ENCODE assay signal across 8 cellular contexts in the genomic region with DNA sequence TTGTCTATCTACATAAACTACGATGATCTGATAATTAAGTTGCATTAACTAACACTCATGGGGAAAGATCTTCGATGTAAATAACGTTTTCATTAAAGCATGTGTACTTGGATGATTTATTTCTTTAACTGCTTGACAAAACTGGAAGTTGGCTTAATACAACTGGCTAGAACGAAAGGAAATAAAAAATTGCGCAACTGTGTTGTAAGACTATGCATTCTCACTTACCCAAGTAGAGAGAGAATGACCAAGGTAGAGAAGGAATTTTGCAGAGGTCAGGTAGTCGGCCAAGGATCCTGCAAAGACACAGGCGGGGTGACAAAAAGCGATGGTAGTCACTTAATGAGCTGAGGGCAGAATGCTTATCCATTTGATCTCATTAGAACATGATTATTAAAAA. TPM values are rescaled to one million over a fixed set of nuclear protein-coding genes. Genes with fewer than 3 reads are reported as not detected.
DNase-seq lines count a peak whose midpoint lies in the region; ATAC-seq and TF ChIP-seq lines count a peak whose summit lies in the region.

No MANE protein-coding gene starts in this region.

- H3K27me3 ChIP-seq in mucosa of rectum (ENCODE audit: control insufficient read depth in 2 of 2, insufficient read depth in 2 of 2, low read length in 2 of 2) = no peaks in the 10 kb centered on the region
- H3K27me3 ChIP-seq in vagina = no peaks in the 10 kb centered on the region
- H3K27me3 ChIP-seq in MM.1S (replicated peaks; ENCODE audit: insufficient read depth, low read length) = no peaks in the 10 kb centered on the region

- H3K4me1 ChIP-seq in mucosa of rectum (ENCODE audit: control insufficient read depth in 2 of 2, insufficient read depth in 2 of 2, low read length in 2 of 2) (peaks cover 7 to 36% of the 10 kb centered on the region in 2 donors), vagina (peaks cover 51% of the 10 kb centered on the region), MM.1S (ENCODE audit: low read length) (no peaks in the 10 kb centered on the region)

- intact Hi-C loops in vagina (cut with DNase I) = no loop called here

- no peak overlapping the region for H2AFZ ChIP-seq in MM.1S (ENCODE audit: low read length)

- H3K27ac ChIP-seq in coronary artery (peak overlapping the region; percentile 82 to 94), mucosa of rectum (ENCODE audit: low read depth in 2 of 2, low read length in 2 of 2) (peak overlapping the region in 1 of 2 donors; percentile 7), vagina (peak overlapping the region; percentile 78), MM.1S (ENCODE audit: low read length) (no peak overlapping the region)

- no peaks in the 10 kb centered on the region for H3F3A ChIP-seq in MM.1S (ENCODE audit: insufficient read depth, low read length)

- H3K79me2 ChIP-seq in MM.1S (ENCODE audit: low read length) = no peaks in the 10 kb centered on the region

- TF ChIP-seq CTCF in coronary artery (IDR thresholded peaks at IDR 0.05) (no peak), vagina (IDR thresholded peaks at IDR 0.05) (no peak), MM.1S (IDR thresholded peaks at IDR 0.05; ENCODE audit: low read length) (no peak)

- ATAC-seq in activated naive CD4-positive, alpha-beta T cell treated with anti-CD3 and anti-CD28 coated beads, Interleukin-2, amount 50 U/mL, for 72 hours = no peak
- ATAC-seq in HG03196 (IDR thresholded peaks at IDR 0.05; ENCODE audit: unreplicated experiment) (no peak), GM21737 (IDR thresholded peaks at IDR 0.05; ENCODE audit: unreplicated experiment) (no peak)

- no peak overlapping the region; the same call in 1 of the 2 replicates for H3K4me2 ChIP-seq in MM.1S (ENCODE audit: low read depth, low read length)

- H3K36me3 ChIP-seq in mucosa of rectum (ENCODE audit: control insufficient read depth in 2 of 2, insufficient read depth in 2 of 2, low read length in 2 of 2) (peaks cover 0 to 2% of the 10 kb centered on the region in 2 donors), vagina (peaks cover 0 to 4% of the 10 kb centered on the region in 2 donors), MM.1S (replicated peaks; ENCODE audit: insufficient read depth, low read length) (no peaks in the 10 kb centered on the region)

- no peaks in the 10 kb centered on the region for H3K9me3 Mint-ChIP-seq in activated naive CD4-positive, alpha-beta T cell treated with anti-CD3 and anti-CD28 coated beads, Interleukin-2, amount 50 U/mL, for 24 hours
- no peaks in the 10 kb centered on the region for H3K9me3 Mint-ChIP-seq in activated naive CD4-positive, alpha-beta T cell treated with anti-CD3 and anti-CD28 coated beads, Interleukin-2, amount 50 U/mL, for 72 hours

- no peaks in the 10 kb centered on the region for H3K9me3 ChIP-seq in mucosa of rectum (ENCODE audit: control insufficient read depth in 2 of 2, low read length in 2 of 2)
- no peaks in the 10 kb centered on the region for H3K9me3 ChIP-seq in vagina
- H3K9me3 ChIP-seq in MM.1S (replicated peaks; ENCODE audit: insufficient read depth, low read length) = no peaks in the 10 kb centered on the region

- peak overlapping the region in 1 of 2 donors; percentile 82 for H3K9ac ChIP-seq in mucosa of rectum (ENCODE audit: low read depth in 1 of 2, low read length in 2 of 2)
- H3K9ac ChIP-seq in MM.1S (ENCODE audit: low read length) = no peak overlapping the region

- no peaks in the 10 kb centered on the region for H3K9me2 ChIP-seq in MM.1S (replicated peaks; ENCODE audit: insufficient read depth, low read length)

- H3K4me1 Mint-ChIP-seq in activated naive CD4-positive, alpha-beta T cell treated with anti-CD3 and anti-CD28 coated beads, Interleukin-2, amount 50 U/mL, for 24 hours = peaks cover 71% of the 10 kb centered on the region

- H3K4me3 ChIP-seq in coronary artery (peak overlapping the region; percentile 75), mucosa of rectum (ENCODE audit: low read length in 2 of 2) (peak overlapping the region; percentile 92 to 93), vagina (peak overlapping the region; percentile 54 to 71), MM.1S (ENCODE audit: low read length) (no peak overlapping the region)

- H3K27me3 Mint-ChIP-seq in activated naive CD4-positive, alpha-beta T cell treated with anti-CD3 and anti-CD28 coated beads, Interleukin-2, amount 50 U/mL, for 24 hours = peaks cover 3% of the 10 kb centered on the region

- peak overlapping the region; percentile 87 for H3K27ac Mint-ChIP-seq in activated naive CD4-positive, alpha-beta T cell treated with anti-CD3 and anti-CD28 coated beads, Interleukin-2, amount 50 U/mL, for 24 hours
- no peak overlapping the region for H3K27ac Mint-ChIP-seq in activated naive CD4-positive, alpha-beta T cell treated with anti-CD3 and anti-CD28 coated beads, Interleukin-2, amount 50 U/mL, for 72 hours

- TF ChIP-seq POLR2A in vagina (IDR thresholded peaks at IDR 0.05) = no peak

- no peaks in the 10 kb centered on the region for H4K20me1 ChIP-seq in MM.1S (ENCODE audit: insufficient read depth, low read length)

- DNase-seq in activated naive CD4-positive, alpha-beta T cell treated with anti-CD3 and anti-CD28 coated beads, Interleukin-2, amount 50 U/mL, for 72 hours (ENCODE audit: low spot score in 2 of 2) = no peak
- DNase-seq in coronary artery (ENCODE audit: low spot score) (no peak), vagina (ENCODE audit: extremely low spot score in 2 of 2) (no peak), MM.1S (no peak)

- H3K4me3 Mint-ChIP-seq in activated naive CD4-positive, alpha-beta T cell treated with anti-CD3 and anti-CD28 coated beads, Interleukin-2, amount 50 U/mL, for 24 hours = peak overlapping the region; percentile 84

- peaks cover 1% of the 10 kb centered on the region for H3K36me3 Mint-ChIP-seq in activated naive CD4-positive, alpha-beta T cell treated with anti-CD3 and anti-CD28 coated beads, Interleukin-2, amount 50 U/mL, for 24 hours
- H3K36me3 Mint-ChIP-seq in activated naive CD4-positive, alpha-beta T cell treated with anti-CD3 and anti-CD28 coated beads, Interleukin-2, amount 50 U/mL, for 72 hours = peaks cover 0 to 18% of the 10 kb centered on the region in 2 donors

RNA-seq across cellular contexts. Expression of gene SLC40A1, which starts 1.0 kb away (rescaled TPM):
- 1 to 10 TPM; 1.6 to 4.6 TPM for total RNA-seq in activated naive CD4-positive, alpha-beta T cell treated with anti-CD3 and anti-CD28 coated beads, Interleukin-2, amount 50 U/mL, for 72 hours
- 53.3 TPM for total RNA-seq in vagina
